In the genomic region with DNA sequence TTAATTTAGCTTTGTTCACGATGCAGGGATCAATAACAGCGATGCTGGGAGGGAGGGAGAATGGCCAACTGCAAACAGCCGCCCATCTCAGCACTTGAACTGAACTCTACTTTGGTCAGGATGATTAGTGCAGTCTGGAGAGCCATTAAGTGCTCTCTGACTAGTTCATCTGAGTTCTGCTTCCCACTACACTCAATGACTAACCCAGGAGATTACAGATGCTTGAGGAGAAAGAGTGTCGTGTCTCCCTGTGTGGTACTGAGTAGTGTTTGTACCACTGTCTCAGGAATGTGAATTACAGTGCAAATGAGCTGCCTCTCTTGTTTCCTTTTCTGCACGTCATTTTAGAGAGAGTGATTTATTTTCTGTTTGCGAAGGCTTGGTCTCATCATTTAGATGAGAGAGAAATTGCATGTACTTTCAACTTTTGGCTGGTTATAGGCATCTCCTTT, we compare ENCODE assay signal across 11 cellular contexts. TPM values are rescaled to one million over a fixed set of nuclear protein-coding genes. Genes with fewer than 3 reads are reported as not detected.
DNase-seq lines count a peak whose midpoint lies in the region; TF ChIP-seq lines count a peak whose summit lies in the region.
"Had no signal": no experiment of that assay in that cellular context is flagged by ENCODE, and none has a peak within 500 bp of the region (broad histone marks: within the 10 kb centered on the region; RNA-seq: fewer than 3 reads in every experiment).

No MANE protein-coding gene starts in this region.

- H3K4me1 Mint-ChIP-seq in CD14-positive monocyte, result peaks cover 41% of the 10 kb centered on the region

- H3K4me3 Mint-ChIP-seq in CD14-positive monocyte, result no peak overlapping the region
- H3K4me3 Mint-ChIP-seq: dendritic cell treated with granulocyte-macrophage colony-stimulating factor and Interleukin-4, amounts not matched to agents 40 ng/mL and 50 ng/mL, for 4 days had no signal

- H3K9me3 Mint-ChIP-seq in CD14-positive monocyte, result peaks cover 0 to 4% (median 0%) of the 10 kb centered on the region in 7 donors
- H3K9me3 Mint-ChIP-seq: dendritic cell treated with granulocyte-macrophage colony-stimulating factor and Interleukin-4, amounts not matched to agents 40 ng/mL and 50 ng/mL, for 4 days had no signal

- in situ Hi-C loops in Caki2 (cut with HindIII; ENCODE audit: low pct_unique_long_range_greater_than_20kb, low sequenced_read_pairs), result no loop called here

- H3K4me3 ChIP-seq in coronary artery, result peak overlapping the region; percentile 33

- no peak for TF ChIP-seq CTCF in coronary artery (IDR thresholded peaks at IDR 0.05)
- TF ChIP-seq CTCF in CD14-positive monocyte (IDR thresholded peaks at IDR 0.05), result no peak

- no peaks in the 10 kb centered on the region for H3K36me3 Mint-ChIP-seq in CD14-positive monocyte

- peak overlapping the region in 1 of 7 donors; percentile 46 for H3K27ac Mint-ChIP-seq in CD14-positive monocyte
- H3K27ac Mint-ChIP-seq: dendritic cell treated with granulocyte-macrophage colony-stimulating factor and Interleukin-4, amounts not matched to agents 40 ng/mL and 50 ng/mL, for 4 days had no signal

- intact Hi-C loops in CD14-positive monocyte (cut with micrococcal nuclease), result no loop called here

- DNase-seq in Caki2 (ENCODE audit: low read depth), result peak; percentile 34
- peak; percentile 70 for DNase-seq in NCI-H146 treated with DMSO at 0.1 percent for 48 hours (lab: John Stamatoyannopoulos, UW; ENCODE audit: unreplicated experiment)
- peak; percentile 65 for DNase-seq in coronary artery (ENCODE audit: low spot score)
- peak; percentile 59 for DNase-seq in myocyte (ENCODE audit: low read depth)
- no peak for DNase-seq in CD14-positive monocyte (ENCODE audit: low spot score)
- no peak for DNase-seq in NOMO-1 treated with DMSO at 0.1 percent for 48 hours (lab: John Stamatoyannopoulos, UW; ENCODE audit: unreplicated experiment)
- DNase-seq in KG1 (lab: John Stamatoyannopoulos, UW), result no peak
- no peak for DNase-seq in activated naive CD4-positive, alpha-beta T cell treated with anti-CD3 and anti-CD28 coated beads, Interleukin-2, amount 50 U/mL, for 16 hours
- DNase-seq: activated CD4-positive, alpha-beta T cell treated with anti-CD3 and anti-CD28 coated beads for 4 hours; MM.1S had no signal

- peak overlapping the region; percentile 65 to 94 for H3K27ac ChIP-seq in coronary artery

- H3K27me3 Mint-ChIP-seq in CD14-positive monocyte (ENCODE audit: low read depth in 3 of 3), result no peaks in the 10 kb centered on the region
- H3K27me3 Mint-ChIP-seq: dendritic cell treated with granulocyte-macrophage colony-stimulating factor and Interleukin-4, amounts not matched to agents 40 ng/mL and 50 ng/mL, for 4 days had no signal

RNA-seq across cellular contexts. Expression of a gene that starts 23.5 kb away (rescaled TPM):
- total RNA-seq in Caki2 (2014; rRNA removed; shearing (Covaris generic); ENCODE audit: low replicate concordance), result 16.0 and 36.9 TPM in 2 replicates
- total RNA-seq in myocyte, result 12.4 and 22.5 TPM in 2 replicates
- polyA plus RNA-seq in myocyte (2012), result 8.9 TPM
- polyA plus RNA-seq in CD14-positive monocyte, result under 1 TPM; 0.30 to 0.41 TPM

Comparison
In these comparisons a context has a peak if more than half of its experiments do, and no peak if none do; other contexts are left out.
1. DNase-seq: peak in Caki2 (single experiment), NCI-H146 treated with DMSO at 0.1 percent for 48 hours (single experiment), coronary artery (single experiment) and myocyte (single experiment); none in CD14-positive monocyte (single experiment), NOMO-1 treated with DMSO at 0.1 percent for 48 hours (single experiment), KG1 (single experiment) and activated naive CD4-positive, alpha-beta T cell treated with anti-CD3 and anti-CD28 coated beads, Interleukin-2, amount 50 U/mL, for 16 hours (single experiment).